Comparison of ENCODE assay signal across 2 cellular contexts in genomic region chr20:36362978-36363713, GRCh38.
TF ChIP-seq lines count a peak whose summit lies in the region.

No MANE protein-coding gene starts in this region.

TF ChIP-seq in HepG2, 621 proteins besides CTCF, POLR2A, EP300 and RAD21 (continues in another document):
- TF ChIP-seq, protein P1, sequence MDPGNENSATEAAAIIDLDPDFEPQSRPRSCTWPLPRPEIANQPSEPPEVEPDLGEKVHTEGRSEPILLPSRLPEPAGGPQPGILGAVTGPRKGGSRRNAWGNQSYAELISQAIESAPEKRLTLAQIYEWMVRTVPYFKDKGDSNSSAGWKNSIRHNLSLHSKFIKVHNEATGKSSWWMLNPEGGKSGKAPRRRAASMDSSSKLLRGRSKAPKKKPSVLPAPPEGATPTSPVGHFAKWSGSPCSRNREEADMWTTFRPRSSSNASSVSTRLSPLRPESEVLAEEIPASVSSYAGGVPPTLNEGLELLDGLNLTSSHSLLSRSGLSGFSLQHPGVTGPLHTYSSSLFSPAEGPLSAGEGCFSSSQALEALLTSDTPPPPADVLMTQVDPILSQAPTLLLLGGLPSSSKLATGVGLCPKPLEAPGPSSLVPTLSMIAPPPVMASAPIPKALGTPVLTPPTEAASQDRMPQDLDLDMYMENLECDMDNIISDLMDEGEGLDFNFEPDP (CRISPR knock-in tag; conservative IDR thresholded peaks at IDR 0.05): 0 out of 2 replicates have a peak, but pooled peaks have one; percentile 62
- TF ChIP-seq DPF2 (CRISPR knock-in tag; IDR thresholded peaks at IDR 0.05; ENCODE audit: borderline replicate concordance, low read depth) (0 out of 2 replicates have a peak, but pooled peaks have one; percentile 30), NFKB2 (CRISPR knock-in tag; IDR thresholded peaks at IDR 0.05; ENCODE audit: borderline replicate concordance) (peak; percentile 35; the same call in 1 of the 2 replicates), ZNF777 (CRISPR knock-in tag; IDR thresholded peaks at IDR 0.05) (no peak), ZFY (CRISPR knock-in tag; IDR thresholded peaks at IDR 0.05) (0 out of 2 replicates have a peak, but pooled peaks have one; percentile 27), ZNF556 (CRISPR knock-in tag; IDR thresholded peaks at IDR 0.05; ENCODE audit: borderline replicate concordance) (no peak), ZNF496 (CRISPR knock-in tag; IDR thresholded peaks at IDR 0.05; ENCODE audit: insufficient replicate concordance) (no peak)
- TF ChIP-seq, protein P2, sequence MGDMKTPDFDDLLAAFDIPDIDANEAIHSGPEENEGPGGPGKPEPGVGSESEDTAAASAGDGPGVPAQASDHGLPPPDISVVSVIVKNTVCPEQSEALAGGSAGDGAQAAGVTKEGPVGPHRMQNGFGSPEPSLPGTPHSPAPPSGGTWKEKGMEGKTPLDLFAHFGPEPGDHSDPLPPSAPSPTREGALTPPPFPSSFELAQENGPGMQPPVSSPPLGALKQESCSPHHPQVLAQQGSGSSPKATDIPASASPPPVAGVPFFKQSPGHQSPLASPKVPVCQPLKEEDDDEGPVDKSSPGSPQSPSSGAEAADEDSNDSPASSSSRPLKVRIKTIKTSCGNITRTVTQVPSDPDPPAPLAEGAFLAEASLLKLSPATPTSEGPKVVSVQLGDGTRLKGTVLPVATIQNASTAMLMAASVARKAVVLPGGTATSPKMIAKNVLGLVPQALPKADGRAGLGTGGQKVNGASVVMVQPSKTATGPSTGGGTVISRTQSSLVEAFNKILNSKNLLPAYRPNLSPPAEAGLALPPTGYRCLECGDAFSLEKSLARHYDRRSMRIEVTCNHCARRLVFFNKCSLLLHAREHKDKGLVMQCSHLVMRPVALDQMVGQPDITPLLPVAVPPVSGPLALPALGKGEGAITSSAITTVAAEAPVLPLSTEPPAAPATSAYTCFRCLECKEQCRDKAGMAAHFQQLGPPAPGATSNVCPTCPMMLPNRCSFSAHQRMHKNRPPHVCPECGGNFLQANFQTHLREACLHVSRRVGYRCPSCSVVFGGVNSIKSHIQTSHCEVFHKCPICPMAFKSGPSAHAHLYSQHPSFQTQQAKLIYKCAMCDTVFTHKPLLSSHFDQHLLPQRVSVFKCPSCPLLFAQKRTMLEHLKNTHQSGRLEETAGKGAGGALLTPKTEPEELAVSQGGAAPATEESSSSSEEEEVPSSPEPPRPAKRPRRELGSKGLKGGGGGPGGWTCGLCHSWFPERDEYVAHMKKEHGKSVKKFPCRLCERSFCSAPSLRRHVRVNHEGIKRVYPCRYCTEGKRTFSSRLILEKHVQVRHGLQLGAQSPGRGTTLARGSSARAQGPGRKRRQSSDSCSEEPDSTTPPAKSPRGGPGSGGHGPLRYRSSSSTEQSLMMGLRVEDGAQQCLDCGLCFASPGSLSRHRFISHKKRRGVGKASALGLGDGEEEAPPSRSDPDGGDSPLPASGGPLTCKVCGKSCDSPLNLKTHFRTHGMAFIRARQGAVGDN (CRISPR knock-in tag; IDR thresholded peaks at IDR 0.05): peak; percentile 39
- TF ChIP-seq, protein P3, sequence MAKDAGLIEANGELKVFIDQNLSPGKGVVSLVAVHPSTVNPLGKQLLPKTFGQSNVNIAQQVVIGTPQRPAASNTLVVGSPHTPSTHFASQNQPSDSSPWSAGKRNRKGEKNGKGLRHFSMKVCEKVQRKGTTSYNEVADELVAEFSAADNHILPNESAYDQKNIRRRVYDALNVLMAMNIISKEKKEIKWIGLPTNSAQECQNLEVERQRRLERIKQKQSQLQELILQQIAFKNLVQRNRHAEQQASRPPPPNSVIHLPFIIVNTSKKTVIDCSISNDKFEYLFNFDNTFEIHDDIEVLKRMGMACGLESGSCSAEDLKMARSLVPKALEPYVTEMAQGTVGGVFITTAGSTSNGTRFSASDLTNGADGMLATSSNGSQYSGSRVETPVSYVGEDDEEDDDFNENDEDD (CRISPR knock-in tag; IDR thresholded peaks at IDR 0.05; ENCODE audit: borderline replicate concordance): peak; percentile 63; the same call in 1 of the 2 replicates
- TF ChIP-seq, protein P4, sequence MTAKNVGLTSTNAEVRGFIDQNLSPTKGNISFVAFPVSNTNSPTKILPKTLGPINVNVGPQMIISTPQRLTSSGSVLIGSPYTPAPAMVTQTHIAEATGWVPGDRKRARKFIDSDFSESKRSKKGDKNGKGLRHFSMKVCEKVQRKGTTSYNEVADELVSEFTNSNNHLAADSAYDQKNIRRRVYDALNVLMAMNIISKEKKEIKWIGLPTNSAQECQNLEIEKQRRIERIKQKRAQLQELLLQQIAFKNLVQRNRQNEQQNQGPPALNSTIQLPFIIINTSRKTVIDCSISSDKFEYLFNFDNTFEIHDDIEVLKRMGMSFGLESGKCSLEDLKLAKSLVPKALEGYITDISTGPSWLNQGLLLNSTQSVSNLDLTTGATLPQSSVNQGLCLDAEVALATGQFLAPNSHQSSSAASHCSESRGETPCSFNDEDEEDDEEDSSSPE (CRISPR knock-in tag; IDR thresholded peaks at IDR 0.05): 0 out of 2 replicates have a peak, but pooled peaks have one; percentile 42

TF ChIP-seq in H1, 55 proteins besides CTCF, POLR2A, EP300 and RAD21:
- no peak for TF ChIP-seq KDM1A (IDR thresholded peaks at IDR 0.05; ENCODE audit: borderline replicate concordance, low read length)
- TF ChIP-seq SIRT6 (IDR thresholded peaks at IDR 0.05; ENCODE audit: low read length): no peak
- TF ChIP-seq SUZ12 (IDR thresholded peaks at IDR 0.05; ENCODE audit: low read length): no peak
- TF ChIP-seq NRF1 (IDR thresholded peaks at IDR 0.05; ENCODE audit: low read depth, low read length): no peak
- no peak for TF ChIP-seq CREB1 (IDR thresholded peaks at IDR 0.05)
- TF ChIP-seq GABPA (IDR thresholded peaks at IDR 0.05; ENCODE audit: borderline replicate concordance, insufficient read depth, low read length): no peak
- no peak for TF ChIP-seq CBX8 (IDR thresholded peaks at IDR 0.05; ENCODE audit: borderline replicate concordance, low read depth, low read length)
- no peak for TF ChIP-seq EZH2 (IDR thresholded peaks at IDR 0.05; ENCODE audit: low read depth, low read length, severe bottlenecking)
- no peak for TF ChIP-seq CTBP2 (IDR thresholded peaks at IDR 0.05; ENCODE audit: borderline replicate concordance, insufficient read depth, insufficient read length, low read length)
- TF ChIP-seq RXRA (IDR thresholded peaks at IDR 0.05; ENCODE audit: insufficient read depth, low read depth, low read length): no peak
- TF ChIP-seq TEAD4 (IDR thresholded peaks at IDR 0.05; ENCODE audit: low read depth, low read length): no peak
- TF ChIP-seq, protein P5, sequence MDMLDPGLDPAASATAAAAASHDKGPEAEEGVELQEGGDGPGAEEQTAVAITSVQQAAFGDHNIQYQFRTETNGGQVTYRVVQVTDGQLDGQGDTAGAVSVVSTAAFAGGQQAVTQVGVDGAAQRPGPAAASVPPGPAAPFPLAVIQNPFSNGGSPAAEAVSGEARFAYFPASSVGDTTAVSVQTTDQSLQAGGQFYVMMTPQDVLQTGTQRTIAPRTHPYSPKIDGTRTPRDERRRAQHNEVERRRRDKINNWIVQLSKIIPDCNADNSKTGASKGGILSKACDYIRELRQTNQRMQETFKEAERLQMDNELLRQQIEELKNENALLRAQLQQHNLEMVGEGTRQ (IDR thresholded peaks at IDR 0.05; ENCODE audit: low read length): no peak
- TF ChIP-seq BCL11A (IDR thresholded peaks at IDR 0.05; ENCODE audit: low read depth in 2 of 2, low read length in 2 of 2): no peak
- no peak for TF ChIP-seq KDM5A (IDR thresholded peaks at IDR 0.05; ENCODE audit: low read length)
